In the genomic region with DNA sequence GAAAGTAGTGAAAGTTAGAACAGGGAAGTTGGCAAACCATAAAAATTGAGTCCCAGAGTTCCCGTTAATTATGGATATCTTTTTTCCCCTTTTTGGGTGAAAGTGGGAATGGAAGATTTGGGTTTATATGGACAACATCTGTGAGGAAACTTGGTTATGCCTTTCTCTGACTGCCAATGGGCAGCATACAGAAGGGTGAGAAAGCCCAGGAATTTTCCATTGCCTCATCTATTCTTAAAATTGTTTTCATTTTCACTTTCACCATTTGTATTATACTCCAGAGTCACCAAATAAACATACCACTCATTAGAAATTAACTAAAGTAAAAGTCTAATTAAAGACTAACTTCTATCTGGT, we compare ENCODE assay signal across 8 cellular contexts. TPM values are rescaled to one million over a fixed set of nuclear protein-coding genes. Genes with fewer than 3 reads are reported as not detected.
DNase-seq lines count a peak whose midpoint lies in the region; ATAC-seq, FAIRE-seq and TF ChIP-seq lines count a peak whose summit lies in the region.

No MANE protein-coding gene starts in this region.

- no peak overlapping the region for H3K27ac Mint-ChIP-seq in dendritic cell treated with granulocyte-macrophage colony-stimulating factor and Interleukin-4, amounts not matched to agents 40 ng/mL and 50 ng/mL, for 4 days

- H3K36me3 ChIP-seq in RWPE2 (ENCODE audit: low read depth) (no peaks in the 10 kb centered on the region), small intestine (ENCODE audit: control insufficient read depth in 2 of 2, insufficient read depth in 2 of 2, low read length in 2 of 2) (no peaks in the 10 kb centered on the region), MG63 (no peaks in the 10 kb centered on the region)

- H3K9me3 ChIP-seq in RWPE2 (ENCODE audit: severe bottlenecking) = no peaks in the 10 kb centered on the region
- no peaks in the 10 kb centered on the region for H3K9me3 ChIP-seq in small intestine (ENCODE audit: control insufficient read depth, low read depth)
- no peaks in the 10 kb centered on the region for H3K9me3 ChIP-seq in MG63

- peaks cover 7% of the 10 kb centered on the region for H3K27me3 Mint-ChIP-seq in dendritic cell treated with granulocyte-macrophage colony-stimulating factor and Interleukin-4, amounts not matched to agents 40 ng/mL and 50 ng/mL, for 4 days

- H3K4me1 ChIP-seq in RWPE2 (ENCODE audit: insufficient read depth, poor library complexity, severe bottlenecking) = peaks cover 16% of the 10 kb centered on the region
- no peaks in the 10 kb centered on the region for H3K4me1 ChIP-seq in small intestine (ENCODE audit: control insufficient read depth in 2 of 2, insufficient read depth in 1 of 2, low read depth in 1 of 2, low read length in 1 of 2)

- 32 to 36% (median 33%) methylated on average over 1 of the region's 1 CpG for WGBS in small intestine, 3 donors

- ATAC-seq in activated CD4-positive, CD25-positive, alpha-beta regulatory T cell treated with anti-CD3 and anti-CD28 coated beads, Interleukin-2, amount 50 U/mL, for 24 hours = peak; percentile 43 to 56
- ATAC-seq in RWPE2 (ENCODE audit: low read depth) = no peak

- H3K27me3 ChIP-seq in RWPE2 (ENCODE audit: insufficient read depth, poor library complexity, severe bottlenecking) = no peaks in the 10 kb centered on the region
- H3K27me3 ChIP-seq in small intestine (ENCODE audit: control insufficient read depth in 2 of 2, insufficient read depth in 2 of 2, low read length in 2 of 2) = no peaks in the 10 kb centered on the region
- no peaks in the 10 kb centered on the region; the same call in 1 of the 2 replicates for H3K27me3 ChIP-seq in MG63

- H3K4me1 Mint-ChIP-seq in dendritic cell treated with granulocyte-macrophage colony-stimulating factor and Interleukin-4, amounts not matched to agents 40 ng/mL and 50 ng/mL, for 4 days (ENCODE audit: low read depth) = peaks cover 43% of the 10 kb centered on the region

- peak; percentile 41 for FAIRE-seq in small intestine (lab: Jason Lieb, UNC)

- H3K4me3 ChIP-seq in RWPE2 (ENCODE audit: severe bottlenecking) (no peak overlapping the region), small intestine (ENCODE audit: low read depth in 1 of 2, low read length in 2 of 2) (no peak overlapping the region), MG63 (no peak overlapping the region)

- no peak for TF ChIP-seq CTCF in RWPE2 (IDR thresholded peaks at IDR 0.05; ENCODE audit: poor library complexity, severe bottlenecking)

- H3K27ac ChIP-seq in RWPE2 (ENCODE audit: poor library complexity, severe bottlenecking) = peak overlapping the region; percentile 38
- no peak overlapping the region for H3K27ac ChIP-seq in small intestine (ENCODE audit: low read depth in 1 of 2, low read length in 1 of 2)

- no peaks in the 10 kb centered on the region for H3K36me3 Mint-ChIP-seq in dendritic cell treated with granulocyte-macrophage colony-stimulating factor and Interleukin-4, amounts not matched to agents 40 ng/mL and 50 ng/mL, for 4 days (ENCODE audit: low read depth)

- DNase-seq in activated CD4-positive, CD25-positive, alpha-beta regulatory T cell (lab: John Stamatoyannopoulos, UW) = no peak
- DNase-seq in RWPE2 (ENCODE audit: low spot score) (no peak), small intestine (peak; percentile 33), activated gamma-delta T cell treated with Interleukin-2 at 50 U/mL for 16 hours (no peak), midbrain (lab: John Stamatoyannopoulos, UW) (no peak), MG63 (no peak)

- H3K9me3 Mint-ChIP-seq in dendritic cell treated with granulocyte-macrophage colony-stimulating factor and Interleukin-4, amounts not matched to agents 40 ng/mL and 50 ng/mL, for 4 days = no peaks in the 10 kb centered on the region

- intact Hi-C loops in dendritic cell treated with granulocyte-macrophage colony-stimulating factor and Interleukin-4, amounts not matched to agents 40 ng/mL and 50 ng/mL, for 4 days (cut with micrococcal nuclease) = loop anchor here (1.0 to 5.0 kb wide), 2 partner anchors 278 to 292 kb away; no protein-coding TSS in a partner anchor

- H3K4me3 Mint-ChIP-seq in dendritic cell treated with granulocyte-macrophage colony-stimulating factor and Interleukin-4, amounts not matched to agents 40 ng/mL and 50 ng/mL, for 4 days = peak overlapping the region; percentile 24

RNA-seq across cellular contexts. Expression of a gene that starts 35.6 kb away (rescaled TPM):
- 10 to 100 TPM in 1 of 3 donors, 1 to 10 TPM in 2; 1.6 to 19.8 (median 2.7) TPM for polyA plus RNA-seq in small intestine
- total RNA-seq in MG63 (2014; rRNA removed; shearing (Covaris generic); ENCODE audit: low replicate concordance) = 1.5 TPM in 1 of 2 replicates, not detected in the other
